In the genomic region with DNA sequence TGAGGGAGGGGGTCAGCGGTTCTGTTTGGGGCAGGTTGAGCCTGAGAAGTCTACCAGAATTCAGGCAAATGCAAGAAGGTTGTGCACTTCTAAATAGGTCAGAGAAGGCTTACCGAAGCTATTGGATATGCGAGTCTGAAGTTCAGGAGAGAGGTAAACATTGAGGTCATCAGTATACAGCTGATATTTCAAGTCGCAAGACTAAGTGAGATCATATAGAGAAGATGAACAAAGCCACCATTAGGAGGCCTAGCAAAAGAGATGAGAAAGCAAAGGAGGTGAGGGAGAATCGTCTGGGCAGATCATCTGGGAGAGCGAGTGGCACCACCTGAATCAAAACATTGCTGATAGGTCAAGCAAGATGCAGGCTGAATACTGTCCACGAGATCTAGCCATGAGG, we compare ENCODE assay signal across 1 cellular context.
TF ChIP-seq lines count a peak whose summit lies in the region.

No MANE protein-coding gene starts in this region.

TF ChIP-seq in HepG2, 621 proteins besides CTCF, POLR2A, EP300 and RAD21 (continued from another document):
- TF ChIP-seq, protein P1, sequence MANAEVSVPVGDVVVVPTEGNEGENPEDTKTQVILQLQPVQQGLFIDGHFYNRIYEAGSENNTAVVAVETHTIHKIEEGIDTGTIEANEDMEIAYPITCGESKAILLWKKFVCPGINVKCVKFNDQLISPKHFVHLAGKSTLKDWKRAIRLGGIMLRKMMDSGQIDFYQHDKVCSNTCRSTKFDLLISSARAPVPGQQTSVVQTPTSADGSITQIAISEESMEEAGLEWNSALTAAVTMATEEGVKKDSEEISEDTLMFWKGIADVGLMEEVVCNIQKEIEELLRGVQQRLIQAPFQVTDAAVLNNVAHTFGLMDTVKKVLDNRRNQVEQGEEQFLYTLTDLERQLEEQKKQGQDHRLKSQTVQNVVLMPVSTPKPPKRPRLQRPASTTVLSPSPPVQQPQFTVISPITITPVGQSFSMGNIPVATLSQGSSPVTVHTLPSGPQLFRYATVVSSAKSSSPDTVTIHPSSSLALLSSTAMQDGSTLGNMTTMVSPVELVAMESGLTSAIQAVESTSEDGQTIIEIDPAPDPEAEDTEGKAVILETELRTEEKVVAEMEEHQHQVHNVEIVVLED (CRISPR knock-in tag; IDR thresholded peaks at IDR 0.05; ENCODE audit: borderline replicate concordance): no peak
- peak; percentile 72; the same call in 1 of the 2 replicates for TF ChIP-seq ZKSCAN5 (CRISPR knock-in tag; IDR thresholded peaks at IDR 0.05)
- no peak for TF ChIP-seq ZNF720 (CRISPR knock-in tag; IDR thresholded peaks at IDR 0.05)
- TF ChIP-seq SOX5 (CRISPR knock-in tag; IDR thresholded peaks at IDR 0.05; ENCODE audit: borderline replicate concordance): peak; percentile 30; the same call in 1 of the 2 replicates
- TF ChIP-seq FOXO1 (CRISPR knock-in tag; IDR thresholded peaks at IDR 0.05): no peak
- no peak for TF ChIP-seq ZNF747 (CRISPR knock-in tag; IDR thresholded peaks at IDR 0.05; ENCODE audit: borderline replicate concordance)
- no peak for TF ChIP-seq NFYB (CRISPR knock-in tag; IDR thresholded peaks at IDR 0.05)
- 0 out of 2 replicates have a peak, but pooled peaks have one; percentile 28 for TF ChIP-seq MED1 (CRISPR knock-in tag; IDR thresholded peaks at IDR 0.05)
- peak; percentile 77 for TF ChIP-seq ATF7 (IDR thresholded peaks at IDR 0.05)
- no peak for TF ChIP-seq ATF7 (CRISPR knock-in tag; IDR thresholded peaks at IDR 0.05)
- TF ChIP-seq THYN1 (CRISPR knock-in tag; IDR thresholded peaks at IDR 0.05; ENCODE audit: borderline replicate concordance, low read depth): no peak
- TF ChIP-seq ZNF768 (CRISPR knock-in tag; IDR thresholded peaks at IDR 0.05): no peak
- no peak for TF ChIP-seq ZNF251 (CRISPR knock-in tag; IDR thresholded peaks at IDR 0.05)
- TF ChIP-seq NFE2L1 (CRISPR knock-in tag; IDR thresholded peaks at IDR 0.05; ENCODE audit: borderline replicate concordance): no peak
- TF ChIP-seq MAFG (CRISPR knock-in tag; IDR thresholded peaks at IDR 0.05): no peak
- no peak for TF ChIP-seq ZBTB20 (CRISPR knock-in tag; IDR thresholded peaks at IDR 0.05; ENCODE audit: borderline replicate concordance, low read depth)
- peak; percentile 56; the same call in 1 of the 2 replicates for TF ChIP-seq JUN (CRISPR knock-in tag; IDR thresholded peaks at IDR 0.05)
- no peak for TF ChIP-seq ZNF782 (CRISPR knock-in tag; IDR thresholded peaks at IDR 0.05; ENCODE audit: borderline replicate concordance)
- TF ChIP-seq ZNF598 (CRISPR knock-in tag; IDR thresholded peaks at IDR 0.05; ENCODE audit: borderline replicate concordance): no peak
- no peak for TF ChIP-seq GLI4 (CRISPR knock-in tag; IDR thresholded peaks at IDR 0.05; ENCODE audit: borderline replicate concordance)
- TF ChIP-seq, protein P2, sequence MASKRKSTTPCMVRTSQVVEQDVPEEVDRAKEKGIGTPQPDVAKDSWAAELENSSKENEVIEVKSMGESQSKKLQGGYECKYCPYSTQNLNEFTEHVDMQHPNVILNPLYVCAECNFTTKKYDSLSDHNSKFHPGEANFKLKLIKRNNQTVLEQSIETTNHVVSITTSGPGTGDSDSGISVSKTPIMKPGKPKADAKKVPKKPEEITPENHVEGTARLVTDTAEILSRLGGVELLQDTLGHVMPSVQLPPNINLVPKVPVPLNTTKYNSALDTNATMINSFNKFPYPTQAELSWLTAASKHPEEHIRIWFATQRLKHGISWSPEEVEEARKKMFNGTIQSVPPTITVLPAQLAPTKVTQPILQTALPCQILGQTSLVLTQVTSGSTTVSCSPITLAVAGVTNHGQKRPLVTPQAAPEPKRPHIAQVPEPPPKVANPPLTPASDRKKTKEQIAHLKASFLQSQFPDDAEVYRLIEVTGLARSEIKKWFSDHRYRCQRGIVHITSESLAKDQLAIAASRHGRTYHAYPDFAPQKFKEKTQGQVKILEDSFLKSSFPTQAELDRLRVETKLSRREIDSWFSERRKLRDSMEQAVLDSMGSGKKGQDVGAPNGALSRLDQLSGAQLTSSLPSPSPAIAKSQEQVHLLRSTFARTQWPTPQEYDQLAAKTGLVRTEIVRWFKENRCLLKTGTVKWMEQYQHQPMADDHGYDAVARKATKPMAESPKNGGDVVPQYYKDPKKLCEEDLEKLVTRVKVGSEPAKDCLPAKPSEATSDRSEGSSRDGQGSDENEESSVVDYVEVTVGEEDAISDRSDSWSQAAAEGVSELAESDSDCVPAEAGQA (IDR thresholded peaks at IDR 0.05; ENCODE audit: low read depth): peak; percentile 65; the same call in 1 of the 2 replicates
- TF ChIP-seq, protein P2 (CRISPR knock-in tag; IDR thresholded peaks at IDR 0.05; ENCODE audit: borderline replicate concordance): no peak
- TF ChIP-seq, protein P3, sequence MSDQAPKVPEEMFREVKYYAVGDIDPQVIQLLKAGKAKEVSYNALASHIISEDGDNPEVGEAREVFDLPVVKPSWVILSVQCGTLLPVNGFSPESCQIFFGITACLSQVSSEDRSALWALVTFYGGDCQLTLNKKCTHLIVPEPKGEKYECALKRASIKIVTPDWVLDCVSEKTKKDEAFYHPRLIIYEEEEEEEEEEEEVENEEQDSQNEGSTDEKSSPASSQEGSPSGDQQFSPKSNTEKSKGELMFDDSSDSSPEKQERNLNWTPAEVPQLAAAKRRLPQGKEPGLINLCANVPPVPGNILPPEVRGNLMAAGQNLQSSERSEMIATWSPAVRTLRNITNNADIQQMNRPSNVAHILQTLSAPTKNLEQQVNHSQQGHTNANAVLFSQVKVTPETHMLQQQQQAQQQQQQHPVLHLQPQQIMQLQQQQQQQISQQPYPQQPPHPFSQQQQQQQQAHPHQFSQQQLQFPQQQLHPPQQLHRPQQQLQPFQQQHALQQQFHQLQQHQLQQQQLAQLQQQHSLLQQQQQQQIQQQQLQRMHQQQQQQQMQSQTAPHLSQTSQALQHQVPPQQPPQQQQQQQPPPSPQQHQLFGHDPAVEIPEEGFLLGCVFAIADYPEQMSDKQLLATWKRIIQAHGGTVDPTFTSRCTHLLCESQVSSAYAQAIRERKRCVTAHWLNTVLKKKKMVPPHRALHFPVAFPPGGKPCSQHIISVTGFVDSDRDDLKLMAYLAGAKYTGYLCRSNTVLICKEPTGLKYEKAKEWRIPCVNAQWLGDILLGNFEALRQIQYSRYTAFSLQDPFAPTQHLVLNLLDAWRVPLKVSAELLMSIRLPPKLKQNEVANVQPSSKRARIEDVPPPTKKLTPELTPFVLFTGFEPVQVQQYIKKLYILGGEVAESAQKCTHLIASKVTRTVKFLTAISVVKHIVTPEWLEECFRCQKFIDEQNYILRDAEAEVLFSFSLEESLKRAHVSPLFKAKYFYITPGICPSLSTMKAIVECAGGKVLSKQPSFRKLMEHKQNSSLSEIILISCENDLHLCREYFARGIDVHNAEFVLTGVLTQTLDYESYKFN (CRISPR knock-in tag; conservative IDR thresholded peaks at IDR 0.05): peak; percentile 49; the same call in 1 of the 2 replicates
- TF ChIP-seq FLYWCH1 (CRISPR knock-in tag; IDR thresholded peaks at IDR 0.05): no peak
- TF ChIP-seq SOX6 (IDR thresholded peaks at IDR 0.05): no peak
- peak; percentile 34; the same call in 1 of the 2 replicates for TF ChIP-seq SOX6 (CRISPR knock-in tag; IDR thresholded peaks at IDR 0.05)
- TF ChIP-seq ZNF460 (CRISPR knock-in tag; IDR thresholded peaks at IDR 0.05; ENCODE audit: borderline replicate concordance): no peak
TF ChIP-seq in HepG2: peak in this region for 27.
